ENCODE assay signal across 8 cellular contexts in genomic region chr15:72475674-72476073, GRCh38. TPM values are rescaled to one million over a fixed set of nuclear protein-coding genes. Genes with fewer than 3 reads are reported as not detected.
DNase-seq lines count a peak whose midpoint lies in the region; ATAC-seq and TF ChIP-seq lines count a peak whose summit lies in the region.

No MANE protein-coding gene starts in this region.

- peaks cover 47 to 50% of the 10 kb centered on the region in 2 donors for H3K4me1 Mint-ChIP-seq in natural killer cell

- no peak for TF ChIP-seq CTCF in AG10803 (conservative IDR thresholded peaks at IDR 0.05; ENCODE audit: low read length)
- no peak for TF ChIP-seq CTCF in MM.1S (IDR thresholded peaks at IDR 0.05; ENCODE audit: low read length)
- peak in 1 of 56 donors; percentile 0 for TF ChIP-seq CTCF in dorsolateral prefrontal cortex (IDR thresholded peaks at IDR 0.05 in 54 of 56, conservative IDR thresholded peaks at IDR 0.05 in 2 of 56; ENCODE audit: low read depth in 1 of 56, partially characterized antibody in 56 of 56)
- TF ChIP-seq CTCF in natural killer cell (IDR thresholded peaks at IDR 0.05): no peak

- H3K4me3 Mint-ChIP-seq in natural killer cell: peak overlapping the region; percentile 92

- peak overlapping the region; percentile 87 for H3K4me2 ChIP-seq in MM.1S (ENCODE audit: low read depth, low read length)

- peak overlapping the region; percentile 100 for H3K9ac ChIP-seq in MM.1S (ENCODE audit: low read length)

- intact Hi-C loops in dorsolateral prefrontal cortex (cut with DNase I): loop anchor here (2.0 to 10.0 kb wide), 4 partner anchors 52 to 203 kb away; partner anchors contain the start of genes HEXA (in 2 of the 2) and PARP6 (in 1 of the 2)
- intact Hi-C loops in natural killer cell (cut with micrococcal nuclease): loop anchor here (2.0 to 10.0 kb wide), 5 partner anchors 99 to 309 kb away; partner anchors contain the start of genes ADPGK, BBS4, HEXA and HIGD2B

- peak overlapping the region; percentile 89 to 92 for H3K27ac Mint-ChIP-seq in natural killer cell

- H3K4me3 ChIP-seq in AG10803 (ENCODE audit: low read length) (peak overlapping the region; percentile 90), MM.1S (ENCODE audit: low read length) (peak overlapping the region; percentile 96), dorsolateral prefrontal cortex (peak overlapping the region; percentile 63 to 99 (median 86))

- H3F3A ChIP-seq in MM.1S (ENCODE audit: insufficient read depth, low read length): peaks cover 24% of the 10 kb centered on the region

- H3K27ac ChIP-seq in MM.1S (ENCODE audit: low read length) (peak overlapping the region; percentile 100; the same call in 1 of the 2 replicates), dorsolateral prefrontal cortex (peak overlapping the region; percentile 74 to 100 (median 99))

- no peaks in the 10 kb centered on the region for H3K27me3 Mint-ChIP-seq in natural killer cell (ENCODE audit: low read depth in 2 of 2)

- no peaks in the 10 kb centered on the region for H3K9me2 ChIP-seq in MM.1S (replicated peaks; ENCODE audit: insufficient read depth, low read length)

- H3K4me1 ChIP-seq in MM.1S (ENCODE audit: low read length): peaks cover 18% of the 10 kb centered on the region

- H3K79me2 ChIP-seq in MM.1S (ENCODE audit: low read length): peaks cover 59% of the 10 kb centered on the region

- H3K36me3 Mint-ChIP-seq in natural killer cell: no peaks in the 10 kb centered on the region

- no peak overlapping the region for H2AFZ ChIP-seq in MM.1S (ENCODE audit: low read length)

- DNase-seq in AG10803 (ENCODE audit: low read depth) (no peak), MM.1S (no peak), dorsolateral prefrontal cortex (no peak), natural killer cell (no peak), RKO (ENCODE audit: low spot score) (no peak), NAMALWA (ENCODE audit: low spot score) (no peak), AG20443 (ENCODE audit: low spot score) (no peak)

- H3K36me3 ChIP-seq in MM.1S (replicated peaks; ENCODE audit: insufficient read depth, low read length): peaks cover 6% of the 10 kb centered on the region; the same call in 1 of the 2 replicates

- H3K9me3 ChIP-seq in MM.1S (replicated peaks; ENCODE audit: insufficient read depth, low read length): no peaks in the 10 kb centered on the region

- H3K27me3 ChIP-seq in MM.1S (replicated peaks; ENCODE audit: insufficient read depth, low read length) (no peaks in the 10 kb centered on the region), dorsolateral prefrontal cortex (no peaks in the 10 kb centered on the region)

- no peak for ATAC-seq in natural killer cell
- no peak for ATAC-seq in GM19397 (IDR thresholded peaks at IDR 0.05; ENCODE audit: unreplicated experiment)

- H3K9me3 Mint-ChIP-seq in natural killer cell: no peaks in the 10 kb centered on the region

- H4K20me1 ChIP-seq in MM.1S (ENCODE audit: insufficient read depth, low read length): peaks cover 12% of the 10 kb centered on the region

RNA-seq across cellular contexts. Expression of gene ARIH1, which starts 1.5 kb away (rescaled TPM):
- total RNA-seq in dorsolateral prefrontal cortex: 100 to 1,000 TPM; 131 to 235 (median 191) TPM
- total RNA-seq in natural killer cell: 100 to 1,000 TPM; 193 to 212 (median 212) TPM
